ENCODE assay signal across 10 cellular contexts in the genomic region with DNA sequence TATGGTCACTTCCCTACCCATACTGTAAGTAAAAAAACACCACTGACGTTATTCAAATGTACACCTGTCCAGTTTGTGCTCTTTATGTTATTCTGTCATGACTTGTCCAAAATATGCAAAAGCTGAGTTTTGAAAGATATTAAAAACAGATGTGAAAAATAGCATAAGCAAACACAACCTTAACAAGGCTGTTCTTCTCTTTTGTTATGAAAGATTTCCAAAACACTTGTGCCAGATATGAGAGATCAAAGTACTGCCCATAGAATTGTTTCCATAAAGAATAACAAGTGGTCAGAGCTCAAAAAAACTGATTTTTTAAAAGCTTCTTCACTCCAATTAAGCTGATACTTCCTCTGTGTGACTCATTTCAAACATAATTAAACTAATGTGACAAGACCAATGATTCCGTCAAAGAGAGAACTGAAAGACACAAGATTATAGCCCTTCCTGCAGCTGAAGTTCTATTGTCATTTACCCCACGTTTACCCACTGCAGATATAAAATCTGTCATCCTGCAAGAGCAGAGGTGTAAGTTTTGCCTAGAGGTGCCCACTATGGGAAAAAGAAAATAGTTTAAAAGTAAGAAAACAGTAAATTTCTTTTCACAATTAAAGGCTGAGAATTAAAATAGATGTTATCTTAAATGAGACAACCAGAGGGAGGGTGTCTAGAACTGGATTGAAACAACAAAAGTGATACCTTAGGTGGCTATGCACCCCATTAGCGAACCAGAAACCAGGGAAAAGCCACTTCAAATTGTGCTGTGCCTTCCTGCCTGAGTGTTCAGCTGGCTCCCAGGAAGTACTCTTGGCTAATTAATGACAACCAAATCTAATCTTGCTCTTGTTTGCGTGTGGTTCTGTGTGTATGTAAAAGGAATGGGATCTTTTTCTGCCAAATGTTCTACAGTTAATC. TPM values are rescaled to one million over a fixed set of nuclear protein-coding genes. Genes with fewer than 3 reads are reported as not detected.
DNase-seq lines count a peak whose midpoint lies in the region; ATAC-seq and TF ChIP-seq lines count a peak whose summit lies in the region.
"Had no signal": no experiment of that assay in that cellular context is flagged by ENCODE, and none has a peak within 500 bp of the region (broad histone marks: within the 10 kb centered on the region; RNA-seq: fewer than 3 reads in every experiment).

No MANE protein-coding gene starts in this region.

- no peaks in the 10 kb centered on the region for H3K4me1 Mint-ChIP-seq in CD4-positive, alpha-beta memory T cell

- no peaks in the 10 kb centered on the region for H3K36me3 Mint-ChIP-seq in CD4-positive, alpha-beta memory T cell

- no peak for TF ChIP-seq CTCF in SU-DHL-6 (IDR thresholded peaks at IDR 0.05; ENCODE audit: insufficient read depth, low read length, poor library complexity, severe bottlenecking)

- H3K9me3 Mint-ChIP-seq in CD4-positive, alpha-beta memory T cell = no peaks in the 10 kb centered on the region

- no peaks in the 10 kb centered on the region for H3K79me2 ChIP-seq in SU-DHL-6 (ENCODE audit: insufficient read depth, low read length)

- H3K4me3 ChIP-seq in SU-DHL-6 (ENCODE audit: insufficient read depth, low read length, poor library complexity, severe bottlenecking) (peak overlapping the region; percentile 27), HAP-1 (no peak overlapping the region)
- H3K4me3 ChIP-seq in CD4-positive, alpha-beta memory T cell (ENCODE audit: low read length in 2 of 2) = no peak overlapping the region

- no peak overlapping the region for H2AFZ ChIP-seq in SU-DHL-6 (ENCODE audit: low read depth, low read length, severe bottlenecking)

- no peaks in the 10 kb centered on the region for H3K9me2 ChIP-seq in SU-DHL-6 (replicated peaks; ENCODE audit: insufficient read depth, low read length)

- DNase-seq in CD1c-positive myeloid dendritic cell (ENCODE audit: extremely low spot score) = peak; percentile 61
- DNase-seq in HPDE6-E6E7 (ENCODE audit: extremely low spot score) = no peak
- no peak for DNase-seq in activated CD4-positive, CD25-positive, alpha-beta regulatory T cell (lab: John Stamatoyannopoulos, UW)
- DNase-seq in CD4-positive, alpha-beta memory T cell = no peak
- no peak for DNase-seq in HAP-1 (ENCODE audit: low spot score in 2 of 2)

- CTCF ChIA-PET in CD4-positive, alpha-beta memory T cell (lab: Charles Lee; ENCODE audit: partially characterized antibody) = interaction anchor here (1.1 kb wide), 1 partner anchor 16 kb away, joined by 3 read pairs; no protein-coding TSS in a partner anchor

- POLR2A ChIA-PET in CD4-positive, alpha-beta memory T cell (lab: Charles Lee; ENCODE audit: partially characterized antibody) = no interaction called here

- peak overlapping the region; percentile 78 for H3K9ac ChIP-seq in SU-DHL-6 (ENCODE audit: low read length)

- H3K4me2 ChIP-seq in SU-DHL-6 (ENCODE audit: low read depth, low read length, poor library complexity, severe bottlenecking) = peak overlapping the region; percentile 98

- peak overlapping the region; percentile 100 for H3K27ac ChIP-seq in SU-DHL-6 (ENCODE audit: low read depth, low read length)
- H3K27ac ChIP-seq in CD4-positive, alpha-beta memory T cell (ENCODE audit: low read depth, low read length) = no peak overlapping the region

- no peaks in the 10 kb centered on the region for H3K27me3 Mint-ChIP-seq in CD4-positive, alpha-beta memory T cell

- ATAC-seq in GM21381 (IDR thresholded peaks at IDR 0.05; ENCODE audit: unreplicated experiment) = peak; percentile 92
- ATAC-seq in HG03565 (IDR thresholded peaks at IDR 0.05; ENCODE audit: unreplicated experiment) = peak; percentile 91

- H3K4me1 ChIP-seq in CD4-positive, alpha-beta memory T cell (ENCODE audit: insufficient read depth, low read length) = no peaks in the 10 kb centered on the region
- H3K4me1 ChIP-seq in HAP-1 = no peaks in the 10 kb centered on the region

- H3K9me3 ChIP-seq in SU-DHL-6 (ENCODE audit: insufficient read depth, low read length) (no peaks in the 10 kb centered on the region), HAP-1 (no peaks in the 10 kb centered on the region)
- no peaks in the 10 kb centered on the region for H3K9me3 ChIP-seq in CD4-positive, alpha-beta memory T cell (ENCODE audit: control insufficient read depth in 1 of 2, low read length in 2 of 2)

- no peak overlapping the region for H3K4me3 Mint-ChIP-seq in CD4-positive, alpha-beta memory T cell

- in situ Hi-C loops in HAP-1 (cut with MboI; ENCODE audit: low sequenced_read_pairs) = no loop called here

- intact Hi-C loops in CD4-positive, alpha-beta memory T cell (cut with micrococcal nuclease) = no loop called here

- no peaks in the 10 kb centered on the region for H3K36me3 ChIP-seq in SU-DHL-6 (ENCODE audit: low read length)
- no peaks in the 10 kb centered on the region for H3K36me3 ChIP-seq in CD4-positive, alpha-beta memory T cell (ENCODE audit: insufficient read depth, low read length)
- no peaks in the 10 kb centered on the region for H3K36me3 ChIP-seq in HAP-1 (replicated peaks)

- H3K27me3 ChIP-seq in SU-DHL-6 (ENCODE audit: low read length) (no peaks in the 10 kb centered on the region), HAP-1 (ENCODE audit: low read depth) (no peaks in the 10 kb centered on the region)
- no peaks in the 10 kb centered on the region for H3K27me3 ChIP-seq in CD4-positive, alpha-beta memory T cell (ENCODE audit: insufficient read depth, low read length)

- H4K20me1 ChIP-seq in SU-DHL-6 (ENCODE audit: low read depth, low read length) = no peaks in the 10 kb centered on the region

- no peak overlapping the region for H3K27ac Mint-ChIP-seq in CD4-positive, alpha-beta memory T cell

- peaks cover 51% of the 10 kb centered on the region for H3F3A ChIP-seq in SU-DHL-6 (ENCODE audit: insufficient read depth)

RNA-seq across cellular contexts. Expression of a gene that starts 30.1 kb away (rescaled TPM):
- under 1 TPM; 0.81 to 0.89 TPM for total RNA-seq in CD4-positive, alpha-beta memory T cell
- polyA plus RNA-seq in CD4-positive, alpha-beta memory T cell = 1 to 10 TPM; 1.2 to 2.2 TPM
- total RNA-seq: lung microvascular endothelial cell had no signal
- polyA plus RNA-seq: BJ had no signal
